Comparison of ENCODE assay signal across 1 cellular context in the genomic region with DNA sequence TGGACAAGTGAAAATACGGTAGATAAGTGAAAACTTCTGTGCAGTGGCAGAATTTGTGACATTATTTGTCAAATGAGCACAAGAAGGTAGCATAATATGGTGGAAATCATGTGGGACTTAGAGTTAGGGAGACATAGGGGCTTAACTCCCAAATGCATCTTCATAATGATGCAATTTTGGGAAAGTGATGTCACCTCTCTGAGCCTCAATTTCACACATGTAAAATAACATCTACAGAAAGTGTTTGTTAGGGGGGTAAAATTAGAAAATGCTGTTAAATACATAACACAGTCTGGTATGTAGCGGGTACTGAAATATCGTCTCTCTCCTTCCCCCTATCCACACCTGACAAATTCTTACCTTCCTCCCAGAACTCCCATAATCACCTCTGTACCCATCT.
A peak's percentile ranks its signal among the peaks of the same experiment; 100 is the strongest.
TF ChIP-seq lines count a peak whose summit lies in the region.

No MANE protein-coding gene starts in this region.

TF ChIP-seq in HepG2, 621 proteins besides CTCF, POLR2A, EP300 and RAD21:
- TF ChIP-seq ATF7 (IDR thresholded peaks at IDR 0.05) (peak; percentile 51; the same call in 1 of the 2 replicates), ATF7 (CRISPR knock-in tag; IDR thresholded peaks at IDR 0.05) (no peak), PHF20 (CRISPR knock-in tag; IDR thresholded peaks at IDR 0.05) (no peak), ZZZ3 (CRISPR knock-in tag; IDR thresholded peaks at IDR 0.05; ENCODE audit: borderline replicate concordance) (no peak)
